ENCODE assay signal across 24 cellular contexts in the genomic region with DNA sequence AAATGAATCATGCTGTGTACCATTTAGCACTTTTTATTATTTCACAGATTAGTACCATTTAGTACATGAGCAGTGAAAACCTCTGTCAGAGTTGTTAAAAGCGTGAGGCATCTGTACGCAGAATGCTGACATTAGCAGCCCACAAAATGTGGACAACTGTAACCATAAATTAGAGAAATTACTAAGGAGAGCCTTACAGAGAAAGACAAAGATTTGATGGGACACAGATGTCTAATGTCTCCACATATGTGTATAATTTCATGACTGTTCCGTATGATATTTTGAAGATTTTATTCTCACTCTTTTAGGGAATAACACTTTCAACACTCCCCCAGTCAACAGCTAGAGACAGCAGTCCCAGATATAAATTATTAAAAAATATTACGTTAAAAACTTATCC.
"Had no signal": no experiment of that assay in that cellular context is flagged by ENCODE, and none has a peak within 500 bp of the region (broad histone marks: within the 10 kb centered on the region; RNA-seq: fewer than 3 reads in every experiment).

No MANE protein-coding gene starts in this region.

- H3K27ac ChIP-seq: neural progenitor cell, ovary, parathyroid adenoma, psoas muscle, right lobe of liver, sigmoid colon, stomach, thoracic aorta, thyroid gland, tibial nerve, upper lobe of left lung, vagina had no signal

- H3K9ac ChIP-seq: neural progenitor cell, parathyroid adenoma had no signal

- DNase-seq: natural killer cell; occipital lobe; ovary; posterior cingulate gyrus; psoas muscle; right cardiac atrium; right lobe of liver; sigmoid colon; small intestine; stimulated activated CD4-positive, alpha-beta T cell treated with anti-CD3 and anti-CD28 coated beads, Interleukin-15, amount 100 ng/mL, for 24 hours; stimulated activated CD4-positive, alpha-beta T cell treated with anti-CD3 and anti-CD28 coated beads, Interleukin-2, amount 100 ng/mL, for 24 hours; stimulated activated CD4-positive, alpha-beta T cell treated with anti-CD3 and anti-CD28 coated beads, Interleukin-2, amount 100 ng/mL, for 48 hours; stimulated activated CD4-positive, alpha-beta T cell treated with anti-CD3 and anti-CD28 coated beads, Interleukin-4, amount 100 ng/mL, for 24 hours; stimulated activated naive B cell treated with anti-CD40 and anti-IgM and Interleukin-4, amounts not matched to agents 10 μg/mL and 1 μg/mL and 100 μg/mL, for 72 hours; stimulated activated naive CD4-positive, alpha-beta T cell treated with Interleukin-2 at 50 U/mL for 16 hours; stomach; thyroid gland; trophoblast cell; upper lobe of left lung had no signal

- H3K4me3 ChIP-seq: neural progenitor cell, ovary, psoas muscle, right lobe of liver, sigmoid colon, stomach, thoracic aorta, thyroid gland, tibial nerve, upper lobe of left lung, vagina had no signal

- H3K4me1 ChIP-seq: neural progenitor cell, parathyroid adenoma, psoas muscle, right lobe of liver, sigmoid colon, stomach, thyroid gland, tibial nerve, upper lobe of left lung, vagina had no signal

- H3K36me3 ChIP-seq: neural progenitor cell, ovary, right lobe of liver, sigmoid colon, stomach, thoracic aorta, thyroid gland, tibial nerve, upper lobe of left lung, vagina had no signal

- H3K27me3 ChIP-seq: neural progenitor cell, ovary, right lobe of liver, sigmoid colon, stomach, thyroid gland, tibial nerve, upper lobe of left lung, vagina had no signal

- H3K9me3 ChIP-seq: ovary, psoas muscle, right lobe of liver, sigmoid colon, stomach, thoracic aorta, thyroid gland, tibial nerve, upper lobe of left lung, vagina had no signal
